In the genomic region with DNA sequence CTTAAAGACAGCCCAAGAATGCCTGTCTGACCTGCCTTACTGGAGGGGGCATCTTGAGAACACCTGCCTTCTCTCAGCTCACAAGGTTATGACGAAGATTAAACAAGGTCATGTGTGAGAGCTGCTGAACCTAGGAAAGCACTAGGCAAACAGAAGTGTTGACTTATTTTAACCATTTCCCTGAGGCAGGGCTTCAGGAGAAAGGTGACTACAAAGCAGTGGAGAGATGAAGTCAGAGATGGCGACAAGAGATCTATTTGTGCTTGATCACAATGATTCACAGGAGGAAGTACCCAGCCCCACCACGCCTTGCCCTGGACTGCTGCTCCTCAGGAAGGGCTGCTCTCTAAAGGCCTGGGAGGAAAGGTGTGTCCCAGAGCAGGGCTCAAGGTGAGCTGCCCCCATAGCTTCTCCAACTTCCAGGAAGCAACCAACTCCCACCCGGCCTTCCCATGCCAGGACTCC, we compare ENCODE assay signal across 11 cellular contexts. TPM values are rescaled to one million over a fixed set of nuclear protein-coding genes. Genes with fewer than 3 reads are reported as not detected.
DNase-seq lines count a peak whose midpoint lies in the region; ATAC-seq, FAIRE-seq and TF ChIP-seq lines count a peak whose summit lies in the region.
"Had no signal": no experiment of that assay in that cellular context is flagged by ENCODE, and none has a peak within 500 bp of the region (broad histone marks: within the 10 kb centered on the region; RNA-seq: fewer than 3 reads in every experiment).

No MANE protein-coding gene starts in this region.

- CTCF ChIA-PET in CD4-positive, alpha-beta T cell (lab: Charles Lee) = interaction anchor here (1.0 to 2.0 kb wide), 5 partner anchors 11 to 233 kb away, joined by 3 to 8 read pairs (median 4); a partner anchor contains a TSS
- CTCF ChIA-PET in K562 (lab: Yijun Ruan, JAX; ENCODE audit: low intra/inter-chr PET ratio) = no interaction called here

- 45% methylated on average over 4 of the region's 4 CpGs for WGBS in K562 (ENCODE audit: insufficient coverage, low coverage, missing lambda C conversion rate)

- intact Hi-C loops in CD4-positive, alpha-beta T cell (cut with DNase I, micrococcal nuclease) = loop anchor here in 1 of 2 experiments (5.0 kb wide), 1 partner anchor 77 kb away; a partner anchor contains a TSS
- intact Hi-C loops in K562 (cut with micrococcal nuclease) = no loop called here

- H3K9me3 ChIP-seq in CD4-positive, alpha-beta T cell (ENCODE audit: control insufficient read depth, low read length) = no peaks in the 10 kb centered on the region
- no peaks in the 10 kb centered on the region for H3K9me3 ChIP-seq in K562 (replicated peaks; ENCODE audit: control insufficient read depth, insufficient read depth, low read depth, low read length)

- no peak overlapping the region for H3K4me2 ChIP-seq in K562 (ENCODE audit: insufficient read depth, low read length)

- no peak overlapping the region for H2AFZ ChIP-seq in K562 (ENCODE audit: low read depth, low read length)

- peak in 2 of 10 experiments; percentile 2 to 4 for DNase-seq in CD4-positive, alpha-beta T cell
- DNase-seq in KBM-7 = peak; percentile 15
- no peak for DNase-seq in K562 (ENCODE audit: extremely low read depth in 1 of 4, low spot score in 3 of 4)
- DNase-seq in mucosa of gallbladder (ENCODE audit: low spot score) = peak; percentile 82
- no peak for DNase-seq in foreskin melanocyte
- DNase-seq in HCEC 1CT = no peak
- DNase-seq in GM20000 (ENCODE audit: low spot score) = no peak
- DNase-seq: activated B cell treated with CpG ODN at 0.5 μM for 24 hours had no signal

- no peak overlapping the region for H3K9ac ChIP-seq in K562 (ENCODE audit: insufficient read depth in 1 of 2, low read depth in 2 of 2, low read length in 2 of 2)

- no peak for TF ChIP-seq RAD21 in K562 (CRISPR knock-in tag; conservative IDR thresholded peaks at IDR 0.05 in 1 of 2, IDR thresholded peaks at IDR 0.05 in 1 of 2)

- no peaks in the 10 kb centered on the region for H3K9me1 ChIP-seq in K562 (ENCODE audit: control insufficient read depth, insufficient read depth, low read length)

- H3K4me3 Mint-ChIP-seq in CD4-positive, alpha-beta T cell = no peak overlapping the region
- H3K4me3 Mint-ChIP-seq: activated B cell treated with CpG ODN at 0.5 μM for 24 hours had no signal

- H3K27ac ChIP-seq in CD4-positive, alpha-beta T cell (ENCODE audit: low read depth, low read length) = no peak overlapping the region
- no peak overlapping the region for H3K27ac ChIP-seq in K562 (ENCODE audit: extremely low read depth, low read depth, low read length)

- in situ Hi-C loops in KBM-7 (cut with MboI; ENCODE audit: low pct_unique_long_range_greater_than_20kb, low sequenced_read_pairs) = no loop called here
- in situ Hi-C loops in K562 (cut with MboI) = loop anchor here (10.0 kb wide), 1 partner anchor 315 kb away; no protein-coding TSS in a partner anchor

- H3K79me2 ChIP-seq in K562 (ENCODE audit: control insufficient read depth, insufficient read depth, low read length) = no peaks in the 10 kb centered on the region

- no peak for FAIRE-seq in K562 (lab: Jason Lieb, UNC)
- FAIRE-seq: endometrium, H54 had no signal

- no peak overlapping the region for H3K4me3 ChIP-seq in K562

- no peak for TF ChIP-seq POLR2A in K562 (conservative IDR thresholded peaks at IDR 0.05)

- no TSS peak for BruUV-seq in K562 (replicated peaks; lab: Mats Ljungman, UMichigan)

- no peak for ATAC-seq in CD4-positive, alpha-beta T cell (ENCODE audit: poor library complexity)
- ATAC-seq in K562 (no peak; the same call in 2 of the 3 replicates), GM18520 (IDR thresholded peaks at IDR 0.05; ENCODE audit: unreplicated experiment) (no peak)

- no peaks in the 10 kb centered on the region for H3K9me3 Mint-ChIP-seq in CD4-positive, alpha-beta T cell
- H3K9me3 Mint-ChIP-seq: activated B cell treated with CpG ODN at 0.5 μM for 24 hours had no signal

- no peaks in the 10 kb centered on the region for H4K20me1 ChIP-seq in K562 (replicated peaks; ENCODE audit: control insufficient read depth, insufficient read depth, low read length)

- H3K4me1 Mint-ChIP-seq in CD4-positive, alpha-beta T cell (ENCODE audit: low read depth) = peaks cover 37% of the 10 kb centered on the region

- H3K27me3 Mint-ChIP-seq in CD4-positive, alpha-beta T cell = no peaks in the 10 kb centered on the region
- H3K27me3 Mint-ChIP-seq: activated B cell treated with CpG ODN at 0.5 μM for 24 hours had no signal

- no peak for TF ChIP-seq CTCF in CD4-positive, alpha-beta T cell (IDR thresholded peaks at IDR 0.05)
- TF ChIP-seq CTCF in K562 (IDR thresholded peaks at IDR 0.05 in 2 of 3, conservative IDR thresholded peaks at IDR 0.05 in 1 of 3; ENCODE audit: insufficient read depth in 2 of 3, low read depth in 1 of 3, low read length in 3 of 3) (no peak), GM20000 (IDR thresholded peaks at IDR 0.05; ENCODE audit: extremely low read depth, missing control alignments) (no peak)

- no peak for TF ChIP-seq EP300 in K562 (IDR thresholded peaks at IDR 0.05; ENCODE audit: low read length)

- H3K36me3 Mint-ChIP-seq in CD4-positive, alpha-beta T cell (ENCODE audit: low read depth) = peaks cover 98% of the 10 kb centered on the region

- H3K36me3 ChIP-seq in K562 (ENCODE audit: control insufficient read depth, insufficient read depth, low read length) = peaks cover 3% of the 10 kb centered on the region; the same call in 1 of the 3 replicates

- peak overlapping the region; percentile 33 for H3K27ac Mint-ChIP-seq in CD4-positive, alpha-beta T cell
- H3K27ac Mint-ChIP-seq: activated B cell treated with CpG ODN at 0.5 μM for 24 hours had no signal

- POLR2A ChIA-PET in CD4-positive, alpha-beta T cell (lab: Charles Lee) = interaction anchor here (1.2 to 1.4 kb wide), 3 partner anchors 15 to 232 kb away, joined by 3 to 6 read pairs (median 5); a partner anchor contains a TSS
- POLR2A ChIA-PET in K562 (lab: Yijun Ruan, JAX) = interaction anchor here (0.6 kb wide), 1 partner anchor 28 kb away, joined by 3 read pairs; a partner anchor contains a TSS

- H3K27me3 ChIP-seq in CD4-positive, alpha-beta T cell (ENCODE audit: control insufficient read depth, insufficient read depth, low read length) = no peaks in the 10 kb centered on the region
- no peaks in the 10 kb centered on the region for H3K27me3 ChIP-seq in K562 (ENCODE audit: control insufficient read depth in 2 of 2, insufficient read depth in 2 of 2, low read length in 2 of 2)

- no peaks in the 10 kb centered on the region for H3K4me1 ChIP-seq in K562 (replicated peaks in 1 of 2; ENCODE audit: control insufficient read depth in 2 of 2, insufficient read depth in 2 of 2, low read length in 2 of 2)

TF ChIP-seq in K562, 482 proteins besides CTCF, POLR2A, EP300 and RAD21:
- TF ChIP-seq FOSL1 (tag; conservative IDR thresholded peaks at IDR 0.05) = peak; percentile 68
- TF ChIP-seq NFE2 (IDR thresholded peaks at IDR 0.05; ENCODE audit: low read depth) = 0 out of 2 replicates have a peak, but pooled peaks have one; percentile 7
- no peak for TF ChIP-seq ZNF780A (CRISPR knock-in tag; IDR thresholded peaks at IDR 0.05)
- no peak for TF ChIP-seq SMARCB1 (IDR thresholded peaks at IDR 0.05; ENCODE audit: insufficient read length, low read depth)
- TF ChIP-seq MYC (IDR thresholded peaks at IDR 0.05; ENCODE audit: low read depth, low read length) = no peak
- TF ChIP-seq MYC (CRISPR knock-in tag; IDR thresholded peaks at IDR 0.05; ENCODE audit: borderline replicate concordance, low read depth) = no peak
- no peak for TF ChIP-seq TGIF2 (CRISPR knock-in tag; IDR thresholded peaks at IDR 0.05)
- peak; percentile 54 for TF ChIP-seq CREM (IDR thresholded peaks at IDR 0.05; ENCODE audit: low read depth)

RNA-seq across cellular contexts. Expression of a gene that starts 27.8 kb away (rescaled TPM):
- total RNA-seq in CD4-positive, alpha-beta T cell = 10 to 100 TPM; 13.0 to 13.4 TPM
- total RNA-seq in K562 (2011; cell fraction: chromatin; rRNA removed; ENCODE audit: low replicate concordance) = 5.1 and 6.2 TPM in 2 replicates
- 3.3 and 3.8 TPM in 2 replicates for total RNA-seq in K562 (2011; cell fraction: nucleolus; rRNA removed)
- 4.1 and 5.1 TPM in 2 replicates for total RNA-seq in K562 (2011; cell fraction: nucleoplasm; rRNA removed)
- total RNA-seq in K562 (2014; rRNA removed) (9.2 and 10.2 TPM in 2 replicates), K562 (2014; rRNA removed; fragmentation: Illumina TruSeq; extraction: Trizol) (13.6 and 13.8 TPM in 2 replicates), K562 (2015; rRNA removed; fragmentation: Illumina TruSeq; extraction: Trizol) (13.8 and 15.3 TPM in 2 replicates), K562 (2021) (9.0 and 9.1 TPM in 2 replicates), mucosa of gallbladder (29.2 TPM)
- polyA plus RNA-seq in K562 (2011; rRNA removed) (19.2 and 19.6 TPM in 2 replicates), K562 (2014; fragmentation: Illumina TruSeq; extraction: Trizol) (12.4 and 14.6 TPM in 2 replicates), K562 (2014; fragmentation: Nextera tagmentation; extraction: Ambion mirVana) (10 to 100 TPM; 12.0 to 16.0 TPM), K562 (2014; rRNA removed) (11.2 and 11.6 TPM in 2 replicates)
- 11.3 and 16.5 TPM in 2 replicates for polyA plus RNA-seq in K562 (2011; cell fraction: cytosol; rRNA removed)
- polyA plus RNA-seq in K562 (2011; cell fraction: nucleus; rRNA removed) = 7.0 and 12.2 TPM in 2 replicates
- 12.3 and 16.5 TPM in 2 replicates for polyA plus RNA-seq in K562 (2012)
- 16.5 and 19.9 TPM in 2 replicates for polyA minus RNA-seq in K562 (2011; rRNA and poly(A)+ RNA removed)
- 5.0 and 6.6 TPM in 2 replicates for polyA minus RNA-seq in K562 (2011; cell fraction: cytosol; rRNA and poly(A)+ RNA removed)
- polyA minus RNA-seq in K562 (2011; cell fraction: nucleus; rRNA and poly(A)+ RNA removed) = 2.8 and 8.0 TPM in 2 replicates

RNA-seq across cellular contexts. Expression of a gene that starts 34.9 kb away (rescaled TPM):
- 1 to 10 TPM; 6.9 to 7.0 TPM for total RNA-seq in CD4-positive, alpha-beta T cell
- total RNA-seq in K562 (2011; cell fraction: chromatin; rRNA removed; ENCODE audit: low replicate concordance) = 4.2 and 10.4 TPM in 2 replicates
- 3.7 and 4.5 TPM in 2 replicates for total RNA-seq in K562 (2011; cell fraction: nucleolus; rRNA removed)
- 4.0 and 5.2 TPM in 2 replicates for total RNA-seq in K562 (2011; cell fraction: nucleoplasm; rRNA removed)
- total RNA-seq in K562 (2014; rRNA removed) (1.9 and 2.0 TPM in 2 replicates), K562 (2014; rRNA removed; fragmentation: Illumina TruSeq; extraction: Trizol) (2.2 and 2.4 TPM in 2 replicates), K562 (2015; rRNA removed; fragmentation: Illumina TruSeq; extraction: Trizol) (2.5 and 2.6 TPM in 2 replicates), K562 (2021) (8.5 and 9.3 TPM in 2 replicates), mucosa of gallbladder (62.3 TPM)
- polyA plus RNA-seq in K562 (2011; rRNA removed) (2.5 and 3.5 TPM in 2 replicates), K562 (2014; fragmentation: Illumina TruSeq; extraction: Trizol) (4.0 and 5.1 TPM in 2 replicates), K562 (2014; fragmentation: Nextera tagmentation; extraction: Ambion mirVana) (under 1 TPM; 0.41 to 0.59 TPM), K562 (2014; rRNA removed) (3.0 and 3.4 TPM in 2 replicates)
- polyA plus RNA-seq in K562 (2011; cell fraction: cytosol; rRNA removed) = 2.6 and 4.5 TPM in 2 replicates
- 4.5 and 9.1 TPM in 2 replicates for polyA plus RNA-seq in K562 (2011; cell fraction: nucleus; rRNA removed)
- 3.1 and 4.1 TPM in 2 replicates for polyA plus RNA-seq in K562 (2012)
- polyA minus RNA-seq in K562 (2011; rRNA and poly(A)+ RNA removed) = 2.8 and 4.2 TPM in 2 replicates
- 5.8 and 7.3 TPM in 2 replicates for polyA minus RNA-seq in K562 (2011; cell fraction: cytosol; rRNA and poly(A)+ RNA removed)
- 2.2 and 2.8 TPM in 2 replicates for polyA minus RNA-seq in K562 (2011; cell fraction: nucleus; rRNA and poly(A)+ RNA removed)

Comparison
In these comparisons a context has a peak if more than half of its experiments do, and no peak if none do; other contexts are left out.
1. DNase-seq: peak in KBM-7 (single experiment) and mucosa of gallbladder (single experiment); none in K562 (0 of 4), foreskin melanocyte (single experiment), HCEC 1CT (single experiment) and GM20000 (single experiment).